In genomic region chr5:109412981-109413402, GRCh38 we compare ENCODE assay signal across 12 cellular contexts. TPM values are rescaled to one million over a fixed set of nuclear protein-coding genes. Genes with fewer than 3 reads are reported as not detected.
DNase-seq lines count a peak whose midpoint lies in the region; ATAC-seq and TF ChIP-seq lines count a peak whose summit lies in the region.
"Had no signal": no experiment of that assay in that cellular context is flagged by ENCODE, and none has a peak within 500 bp of the region (broad histone marks: within the 10 kb centered on the region; RNA-seq: fewer than 3 reads in every experiment).

No MANE protein-coding gene starts in this region.

- peaks cover 8% of the 10 kb centered on the region for H3K4me1 Mint-ChIP-seq in stimulated activated memory B cell treated with anti-CD40 and anti-IgM and Interleukin-4, amounts not matched to agents 10 μg/mL and 1 μg/mL and 100 μg/mL, for 72 hours

- no peak overlapping the region for H3K4me3 Mint-ChIP-seq in stimulated activated memory B cell treated with anti-CD40 and anti-IgM and Interleukin-4, amounts not matched to agents 10 μg/mL and 1 μg/mL and 100 μg/mL, for 72 hours
- H3K4me3 Mint-ChIP-seq: stimulated activated naive B cell treated with anti-CD40 and anti-IgM and Interleukin-4, amounts not matched to agents 10 μg/mL and 1 μg/mL and 100 μg/mL, for 72 hours had no signal

- no peak for TF ChIP-seq EP300 in stomach (IDR thresholded peaks at IDR 0.05)

- H3K27me3 ChIP-seq in layer of hippocampus (ENCODE audit: control insufficient read depth, insufficient read depth, low read length) (no peaks in the 10 kb centered on the region), stomach (no peaks in the 10 kb centered on the region)

- intact Hi-C loops in stomach (cut with DNase I; ENCODE audit: low total_unique reads) = no loop called here

- peaks cover 0 to 44% (median 24%) of the 10 kb centered on the region in 4 donors for H3K4me1 ChIP-seq in stomach

- WGBS in stomach, 5 donors = 18 to 31% (median 29%) methylated on average over 1 of the region's 1 CpG

- TF ChIP-seq CTCF in stomach (IDR thresholded peaks at IDR 0.05) = no peak

- H3K27me3 Mint-ChIP-seq in stimulated activated memory B cell treated with anti-CD40 and anti-IgM and Interleukin-4, amounts not matched to agents 10 μg/mL and 1 μg/mL and 100 μg/mL, for 72 hours = no peaks in the 10 kb centered on the region

- TF ChIP-seq POLR2A in stomach (IDR thresholded peaks at IDR 0.05) = no peak

- no peaks in the 10 kb centered on the region for H3K36me3 ChIP-seq in stomach

- H3K4me3 ChIP-seq in stomach = no peak overlapping the region
- H3K4me3 ChIP-seq: lung had no signal

- peaks cover 7% of the 10 kb centered on the region for H3K9me3 Mint-ChIP-seq in stimulated activated memory B cell treated with anti-CD40 and anti-IgM and Interleukin-4, amounts not matched to agents 10 μg/mL and 1 μg/mL and 100 μg/mL, for 72 hours

- H3K27ac ChIP-seq in layer of hippocampus (ENCODE audit: low read depth, low read length) = peak overlapping the region; percentile 30
- peak overlapping the region; percentile 1 to 100 (median 38) for H3K27ac ChIP-seq in stomach

- H3K27ac Mint-ChIP-seq in stimulated activated memory B cell treated with anti-CD40 and anti-IgM and Interleukin-4, amounts not matched to agents 10 μg/mL and 1 μg/mL and 100 μg/mL, for 72 hours = no peak overlapping the region

- ATAC-seq in activated CD4-positive, CD25-positive, alpha-beta regulatory T cell treated with anti-CD3 and anti-CD28 coated beads, Interleukin-2, amount 50 U/mL, for 24 hours = no peak
- ATAC-seq in GM21360 (IDR thresholded peaks at IDR 0.05; ENCODE audit: unreplicated experiment) = no peak
- no peak for ATAC-seq in stimulated activated memory B cell treated with anti-CD40 and anti-IgM and Interleukin-4, amounts not matched to agents 10 μg/mL and 1 μg/mL and 100 μg/mL, for 72 hours
- ATAC-seq: stimulated activated naive B cell treated with anti-CD40 and anti-IgM and Interleukin-4, amounts not matched to agents 10 μg/mL and 1 μg/mL and 100 μg/mL, for 72 hours had no signal

- H3K9me3 ChIP-seq in stomach = peaks cover 0 to 3% (median 0%) of the 10 kb centered on the region in 4 donors

- DNase-seq in DMS 273 (lab: John Stamatoyannopoulos, UW; ENCODE audit: unreplicated experiment) (peak; percentile 43), DMS 273 treated with DMSO at 0.1 percent for 48 hours (lab: John Stamatoyannopoulos, UW) (no peak), RPMI8226 (peak; percentile 35), stomach (no peak)
- DNase-seq: 8988T; DMS79 treated with DMSO at 0.1 percent for 48 hours; stimulated activated naive B cell treated with anti-CD40 and anti-IgM and Interleukin-4, amounts not matched to agents 10 μg/mL and 1 μg/mL and 100 μg/mL, for 72 hours had no signal

- peaks cover 10% of the 10 kb centered on the region for H3K36me3 Mint-ChIP-seq in stimulated activated memory B cell treated with anti-CD40 and anti-IgM and Interleukin-4, amounts not matched to agents 10 μg/mL and 1 μg/mL and 100 μg/mL, for 72 hours

RNA-seq across cellular contexts. Expression of gene PJA2, which starts 3.2 kb away (rescaled TPM):
- total RNA-seq in stomach = 100 to 1,000 TPM in 2 of 5 donors, 10 to 100 TPM in 3; 28.1 to 161 (median 44.3) TPM
- 10 to 100 TPM; 19.9 to 31.5 (median 22.7) TPM for polyA plus RNA-seq in stomach

Comparison
In these comparisons a context has a peak if more than half of its experiments do, and no peak if none do; other contexts are left out.
1. DNase-seq: peak in DMS 273 (single experiment) and RPMI8226 (single experiment); none in DMS 273 treated with DMSO at 0.1 percent for 48 hours (single experiment) and stomach (single experiment).